ENCODE assay signal across 14 cellular contexts in genomic region chr17:44979426-44980273, GRCh38. TPM values are rescaled to one million over a fixed set of nuclear protein-coding genes. Genes with fewer than 3 reads are reported as not detected.
DNase-seq lines count a peak whose midpoint lies in the region; ATAC-seq and TF ChIP-seq lines count a peak whose summit lies in the region.
"Had no signal": no experiment of that assay in that cellular context is flagged by ENCODE, and none has a peak within 500 bp of the region (broad histone marks: within the 10 kb centered on the region; RNA-seq: fewer than 3 reads in every experiment).

No MANE protein-coding gene starts in this region.

- H3K27me3 Mint-ChIP-seq in HFFc6 (ENCODE audit: insufficient read depth): peaks cover 29% of the 10 kb centered on the region

- peaks cover 13% of the 10 kb centered on the region for H3K4me1 Mint-ChIP-seq in HFFc6 (ENCODE audit: low read depth)
- H3K4me1 Mint-ChIP-seq: immature natural killer cell had no signal

- intact Hi-C loops in lower lobe of right lung (cut with DNase I): no loop called here

- DNase-seq in NCI-H82 (lab: John Stamatoyannopoulos, UW) (peak; percentile 60), NCI-H82 treated with DMSO at 0.1 percent for 48 hours (lab: John Stamatoyannopoulos, UW; ENCODE audit: unreplicated experiment) (no peak), choroid plexus epithelial cell (ENCODE audit: low read depth) (peak; percentile 23), lower lobe of right lung (no peak), ureter (ENCODE audit: low spot score) (peak; percentile 59), amniotic stem cell (lab: John Stamatoyannopoulos, UW) (no peak), HFFc6 (no peak)
- DNase-seq: activated CD4-positive, alpha-beta T cell treated with anti-CD3 and anti-CD28 coated beads for 1 hour; activated T-cell treated with anti-CD3 and anti-CD28 coated beads, Interleukin-2, amount 50 U/mL, for 48 hours; DND-41; GOT3; immature natural killer cell had no signal

- H3K4me3 Mint-ChIP-seq in HFFc6: no peak overlapping the region
- H3K4me3 Mint-ChIP-seq: immature natural killer cell had no signal

- H3K4me3 ChIP-seq in choroid plexus epithelial cell (ENCODE audit: low read depth, low read length) (no peak overlapping the region), lower lobe of right lung (no peak overlapping the region)

- peaks cover 26% of the 10 kb centered on the region for H3K4me1 ChIP-seq in lower lobe of right lung

- TF ChIP-seq CTCF in choroid plexus epithelial cell (conservative IDR thresholded peaks at IDR 0.05; ENCODE audit: low read depth, low read length) (no peak), lower lobe of right lung (IDR thresholded peaks at IDR 0.05) (no peak), HFFc6 (IDR thresholded peaks at IDR 0.05) (no peak)

- H3K27ac Mint-ChIP-seq in HFFc6: no peak overlapping the region
- H3K27ac Mint-ChIP-seq: immature natural killer cell had no signal

- no peaks in the 10 kb centered on the region for H3K9me3 ChIP-seq in lower lobe of right lung

- ATAC-seq in lower lobe of right lung (peak; percentile 13 to 16), HG03342 (IDR thresholded peaks at IDR 0.05; ENCODE audit: unreplicated experiment) (no peak)

- no peaks in the 10 kb centered on the region for H3K9me3 Mint-ChIP-seq in HFFc6
- H3K9me3 Mint-ChIP-seq: immature natural killer cell had no signal

- no peaks in the 10 kb centered on the region for H3K36me3 Mint-ChIP-seq in HFFc6 (ENCODE audit: low read depth)
- H3K36me3 Mint-ChIP-seq: immature natural killer cell had no signal

- H3K36me3 ChIP-seq in lower lobe of right lung: no peaks in the 10 kb centered on the region

- no peak overlapping the region for H3K27ac ChIP-seq in lower lobe of right lung

- H3K27me3 ChIP-seq in lower lobe of right lung (ENCODE audit: low read depth): peaks cover 38% of the 10 kb centered on the region

RNA-seq across cellular contexts. Expression of gene C1QL1, which starts 11.5 kb away (rescaled TPM):
- not detected for total RNA-seq in lower lobe of right lung
- 1.1 TPM for total RNA-seq in ureter
- under 1 TPM in 5 of 6 experiments, not detected in 1; 0.19 to 0.36 (median 0.25) TPM for total RNA-seq in HFFc6 (2021; fragmentation: NEBNext Ultra II Directional; extraction: Animal tissue kit (Norgen Biotek cat#: 25700))
- total RNA-seq: astrocyte had no signal

RNA-seq across cellular contexts. Expression of gene KIF18B, which starts 32.1 kb away (rescaled TPM):
- 0.89 TPM for total RNA-seq in lower lobe of right lung
- 0.39 TPM for total RNA-seq in ureter
- 10 to 100 TPM; 11.4 to 25.6 (median 24.1) TPM for total RNA-seq in HFFc6 (2021; fragmentation: NEBNext Ultra II Directional; extraction: Animal tissue kit (Norgen Biotek cat#: 25700))

Comparison
In these comparisons a context has a peak if more than half of its experiments do, and no peak if none do; other contexts are left out.
1. DNase-seq: peak in NCI-H82 (single experiment), choroid plexus epithelial cell (single experiment) and ureter (single experiment); none in NCI-H82 treated with DMSO at 0.1 percent for 48 hours (single experiment), lower lobe of right lung (single experiment), amniotic stem cell (single experiment) and HFFc6 (single experiment).